In the genomic region with DNA sequence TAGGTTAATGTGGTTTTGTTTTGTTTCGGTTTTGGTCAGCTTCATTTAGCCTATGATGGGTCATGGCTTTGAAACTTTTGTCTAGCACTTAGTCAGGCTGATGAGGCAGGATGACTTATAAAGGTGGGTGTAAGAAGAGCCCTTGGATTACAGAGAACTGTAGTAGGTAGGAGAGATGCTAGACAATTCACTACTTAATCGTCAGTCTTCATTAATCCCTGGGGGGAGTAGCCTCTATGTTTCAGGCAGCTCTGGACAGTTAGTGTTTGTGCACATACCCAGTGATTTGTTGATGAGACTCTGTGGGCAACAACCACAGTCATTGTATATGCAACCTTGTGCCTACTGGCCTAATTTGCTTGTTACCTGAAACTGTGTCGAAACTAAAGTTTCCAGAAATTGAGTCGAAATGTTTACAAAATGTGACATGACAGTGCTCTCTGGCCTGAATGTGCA, we compare ENCODE assay signal across 9 cellular contexts.
DNase-seq lines count a peak whose midpoint lies in the region; ATAC-seq, FAIRE-seq and TF ChIP-seq lines count a peak whose summit lies in the region.
"Had no signal": no experiment of that assay in that cellular context is flagged by ENCODE, and none has a peak within 500 bp of the region (broad histone marks: within the 10 kb centered on the region; RNA-seq: fewer than 3 reads in every experiment).

No MANE protein-coding gene starts in this region.

- peaks cover 49% of the 10 kb centered on the region for H3K4me1 Mint-ChIP-seq in activated naive CD8-positive, alpha-beta T cell treated with anti-CD3 and anti-CD28 coated beads, Interleukin-2, amount 50 U/mL, for 24 hours

- H3K4me3 ChIP-seq in subcutaneous abdominal adipose tissue (ENCODE audit: low read depth in 1 of 5, low read length in 5 of 5) (no peak overlapping the region), Peyer's patch (no peak overlapping the region), Karpas-422 (ENCODE audit: low read length) (no peak overlapping the region)

- peaks cover 75% of the 10 kb centered on the region for H3K36me3 Mint-ChIP-seq in activated naive CD8-positive, alpha-beta T cell treated with anti-CD3 and anti-CD28 coated beads, Interleukin-2, amount 50 U/mL, for 24 hours (ENCODE audit: low read depth)

- no peak for FAIRE-seq in RCC 7860 (lab: Jason Lieb, UNC)

- no peak overlapping the region for H3K4me2 ChIP-seq in Karpas-422 (ENCODE audit: low read depth, low read length, poor library complexity, severe bottlenecking)

- H3K79me2 ChIP-seq in Karpas-422 (ENCODE audit: low read length): peaks cover 4% of the 10 kb centered on the region; the same call in 1 of the 2 replicates

- H3K27ac Mint-ChIP-seq in activated naive CD8-positive, alpha-beta T cell treated with anti-CD3 and anti-CD28 coated beads, Interleukin-2, amount 50 U/mL, for 24 hours: peak overlapping the region; percentile 83

- H3K9me3 Mint-ChIP-seq in activated naive CD8-positive, alpha-beta T cell treated with anti-CD3 and anti-CD28 coated beads, Interleukin-2, amount 50 U/mL, for 24 hours: peaks cover 6% of the 10 kb centered on the region

- H3K27me3 ChIP-seq in subcutaneous abdominal adipose tissue (ENCODE audit: control insufficient read depth in 5 of 5, insufficient read depth in 4 of 5, low read length in 5 of 5): no peaks in the 10 kb centered on the region
- no peaks in the 10 kb centered on the region for H3K27me3 ChIP-seq in Peyer's patch
- H3K27me3 ChIP-seq in Karpas-422 (ENCODE audit: low read length): no peaks in the 10 kb centered on the region

- no peaks in the 10 kb centered on the region for H3K9me2 ChIP-seq in Karpas-422 (replicated peaks; ENCODE audit: insufficient read depth, low read length)

- H3K9ac ChIP-seq in subcutaneous abdominal adipose tissue (ENCODE audit: low read length in 5 of 5) (no peak overlapping the region), Karpas-422 (ENCODE audit: low read length) (no peak overlapping the region)

- H3K4me1 ChIP-seq in subcutaneous abdominal adipose tissue (ENCODE audit: control insufficient read depth in 5 of 5, insufficient read depth in 5 of 5, low read length in 5 of 5) (peaks cover 0 to 27% (median 19%) of the 10 kb centered on the region in 5 donors), Peyer's patch (peaks cover 0 to 18% (median 0%) of the 10 kb centered on the region in 4 donors), Karpas-422 (ENCODE audit: low read length) (no peaks in the 10 kb centered on the region)

- H3K27ac ChIP-seq in subcutaneous abdominal adipose tissue (ENCODE audit: low read depth, low read length): peak overlapping the region; percentile 80
- H3K27ac ChIP-seq in Peyer's patch: peak overlapping the region in 1 of 4 donors; percentile 3
- no peak overlapping the region for H3K27ac ChIP-seq in Karpas-422 (ENCODE audit: low read length)

- H3K27me3 Mint-ChIP-seq in activated naive CD8-positive, alpha-beta T cell treated with anti-CD3 and anti-CD28 coated beads, Interleukin-2, amount 50 U/mL, for 24 hours: no peaks in the 10 kb centered on the region

- no peak overlapping the region for H2AFZ ChIP-seq in Karpas-422 (ENCODE audit: low read length)

- peak; percentile 96 for ATAC-seq in HG03025 (IDR thresholded peaks at IDR 0.05; ENCODE audit: low FRiP score, unreplicated experiment)
- ATAC-seq in activated naive CD8-positive, alpha-beta T cell treated with anti-CD3 and anti-CD28 coated beads, Interleukin-2, amount 50 U/mL, for 24 hours: peak; percentile 100

- H3K4me3 Mint-ChIP-seq in activated naive CD8-positive, alpha-beta T cell treated with anti-CD3 and anti-CD28 coated beads, Interleukin-2, amount 50 U/mL, for 24 hours: peak overlapping the region; percentile 36

- DNase-seq in stimulated activated CD4-positive, alpha-beta T cell treated with anti-CD3 and anti-CD28 coated beads, Interleukin-15, amount 100 ng/mL, for 24 hours: peak; percentile 39
- DNase-seq in stimulated activated CD4-positive, alpha-beta T cell treated with anti-CD3 and anti-CD28 coated beads, Interleukin-12 subunit alpha, Interleukin-12 subunit beta, amount 100 ng/mL, for 4 hours: no peak
- DNase-seq in activated naive CD8-positive, alpha-beta T cell treated with anti-CD3 and anti-CD28 coated beads, Interleukin-2, amount 50 U/mL, for 24 hours: no peak
- DNase-seq in RCC 7860 (ENCODE audit: low spot score): no peak
- DNase-seq in Peyer's patch: no peak
- DNase-seq in Karpas-422: no peak
- DNase-seq: Caco-2 had no signal

- peaks cover 29 to 57% (median 39%) of the 10 kb centered on the region in 5 donors for H3K36me3 ChIP-seq in subcutaneous abdominal adipose tissue (ENCODE audit: control insufficient read depth in 5 of 5, insufficient read depth in 5 of 5, low read length in 5 of 5)
- peaks cover 0 to 53% (median 0%) of the 10 kb centered on the region in 3 donors for H3K36me3 ChIP-seq in Peyer's patch
- H3K36me3 ChIP-seq in Karpas-422 (ENCODE audit: insufficient read depth, low read length): peaks cover 58% of the 10 kb centered on the region

- TF ChIP-seq CTCF in Peyer's patch (IDR thresholded peaks at IDR 0.05): no peak

- no peak for TF ChIP-seq POLR2A in Peyer's patch (IDR thresholded peaks at IDR 0.05)

- no peaks in the 10 kb centered on the region for H3K9me3 ChIP-seq in subcutaneous abdominal adipose tissue (ENCODE audit: control insufficient read depth in 5 of 5, low read length in 5 of 5)
- H3K9me3 ChIP-seq in Peyer's patch: no peaks in the 10 kb centered on the region
- no peaks in the 10 kb centered on the region for H3K9me3 ChIP-seq in Karpas-422 (ENCODE audit: low read length)
- H3K9me3 ChIP-seq: Caco-2 had no signal

- H4K20me1 ChIP-seq in Karpas-422 (ENCODE audit: insufficient read depth, low read depth, low read length): no peaks in the 10 kb centered on the region
